Comparison of ENCODE assay signal across 30 cellular contexts in genomic region chr7:51152801-51153200, GRCh38.
"Had no signal": no experiment of that assay in that cellular context is flagged by ENCODE, and none has a peak within 500 bp of the region (broad histone marks: within the 10 kb centered on the region; RNA-seq: fewer than 3 reads in every experiment).

No MANE protein-coding gene starts in this region.

- ATAC-seq: activated naive CD8-positive, alpha-beta T cell treated with anti-CD3 and anti-CD28 coated beads, Interleukin-2, amount 50 U/mL, for 24 hours; PC-3; Right ventricle myocardium inferior; SK-N-SH treated with all-trans-retinoic acid at 6 μM for 48 hours had no signal

- H3K36me3 ChIP-seq: cardiac muscle cell, MG63 had no signal

- H3K4me1 ChIP-seq: Peyer's patch had no signal

- DNase-seq: activated CD4-positive, alpha-beta memory T cell treated with anti-CD3 and anti-CD28 coated beads for 36 hours; activated CD4-positive, alpha-beta T cell treated with anti-CD3 and anti-CD28 coated beads for 4 hours; activated CD4-positive, alpha-beta T cell treated with anti-CD3 and anti-CD28 coated beads, Interleukin-2, amount 50 U/mL, for 1 hour; activated CD4-positive, CD25-positive, alpha-beta regulatory T cell treated with anti-CD3 and anti-CD28 coated beads, Interleukin-2, amount 50 U/mL, for 72 hours; activated CD8-positive, alpha-beta memory T cell treated with anti-CD3 and anti-CD28 coated beads, Interleukin-2, amount 50 U/mL, for 4 hours; activated effector memory CD4-positive, alpha-beta T cell treated with Interleukin-2 at 50 U/mL for 16 hours; activated naive CD4-positive, alpha-beta T cell treated with anti-CD3 and anti-CD28 coated beads, Interleukin-2, amount 10 ng/mL, durations not matched to agents 7 days and 5 days; activated naive CD8-positive, alpha-beta T cell treated with anti-CD3 and anti-CD28 coated beads, Interleukin-2, amount 50 U/mL, for 24 hours; activated T-cell treated with anti-CD3 and anti-CD28 coated beads, Interleukin-2, amount 50 U/mL, for 48 hours; aorta; Kasumi-1; KG1; MG63; NCI-H1048; NCI-H1105 treated with DMSO at 0.1 percent for 48 hours; NCI-H1436; NCI-H1694; NCI-H2029; NCI-H345; NCI-H524 treated with DMSO at 0.1 percent for 48 hours; NCI-H748 treated with DMSO at 0.1 percent for 48 hours; NK-92 treated with Interleukin-12 subunit alpha and Interleukin-12 subunit beta, amount 100 ng/mL, for 24 hours; PC-3; Peyer's patch; SIG-M5; T1000 had no signal

- H3K27ac ChIP-seq: cardiac muscle cell, Peyer's patch, RWPE1 had no signal

- H3K27me3 ChIP-seq: MG63, Peyer's patch had no signal

- H3K4me3 ChIP-seq: cardiac muscle cell, MG63, Peyer's patch had no signal

- H3K9me3 ChIP-seq: MG63 had no signal
